ENCODE assay signal across 28 cellular contexts in the genomic region with DNA sequence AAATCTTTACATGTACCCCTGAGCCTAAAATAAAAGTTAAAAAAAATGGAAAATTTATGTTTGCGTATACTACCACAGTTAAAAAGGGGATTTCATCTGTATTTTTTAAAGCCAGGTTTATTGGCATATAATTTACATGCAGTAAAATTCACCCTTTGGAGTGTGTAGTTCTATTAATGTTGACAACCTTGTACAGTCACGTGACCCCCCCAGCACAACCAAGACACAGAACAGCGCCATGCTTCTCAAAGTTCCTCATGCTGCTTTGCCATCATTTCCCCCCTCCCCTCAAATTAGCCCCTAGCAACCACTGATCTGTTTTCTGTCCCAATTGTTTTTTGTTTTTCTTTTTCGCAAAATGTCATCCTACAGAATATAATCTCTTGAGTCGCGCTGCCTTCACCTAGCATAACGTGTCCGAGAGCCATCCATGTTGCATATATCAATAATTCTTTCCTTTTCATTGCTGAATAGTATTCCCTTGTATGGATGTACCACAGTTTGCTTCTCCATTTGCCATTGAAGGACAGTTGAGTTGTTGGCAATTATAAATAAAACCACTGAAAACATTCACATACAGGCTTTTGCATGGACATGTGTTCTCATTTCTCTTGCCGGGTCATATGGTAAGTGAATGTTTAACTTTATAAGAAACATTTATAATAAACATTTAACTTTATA.
"Had no signal": no experiment of that assay in that cellular context is flagged by ENCODE, and none has a peak within 500 bp of the region (broad histone marks: within the 10 kb centered on the region; RNA-seq: fewer than 3 reads in every experiment).

No MANE protein-coding gene starts in this region.

- H3K4me3 ChIP-seq: psoas muscle, skin epidermis, smooth muscle cell, spleen, suprapubic skin, testis, tibial artery, transverse colon, upper lobe of right lung, uterus had no signal

- H3K79me2 ChIP-seq: parathyroid adenoma had no signal

- H3K9me3 ChIP-seq: neutrophil, psoas muscle, testis, upper lobe of right lung, uterus had no signal

- H3K27me3 ChIP-seq: testis, transverse colon, uterus had no signal

- H3K27ac ChIP-seq: neutrophil, parathyroid adenoma, psoas muscle, skin epidermis, spleen, suprapubic skin, testis, tibial artery, transverse colon, upper lobe of right lung, uterus had no signal

- ATAC-seq: naive thymus-derived CD8-positive, alpha-beta T cell; natural killer cell treated with Interleukin-12 subunit alpha and Interleukin-12 subunit beta and Interleukin-15 and Interleukin-18, amount 100 ng/mL, for 72 hours; psoas muscle; right cardiac atrium; sciatic nerve; stimulated activated memory B cell treated with anti-CD40 and anti-IgM and Interleukin-4, amounts not matched to agents 10 μg/mL and 1 μg/mL and 100 μg/mL, for 72 hours; stimulated activated naive CD8-positive, alpha-beta T cell treated with anti-CD3 and anti-CD28 coated beads, Interleukin-15, amount 100 ng/mL, for 72 hours; stimulated activated naive CD8-positive, alpha-beta T cell treated with anti-CD3 and anti-CD28 coated beads, Interleukin-15, Interleukin-2, amounts not matched to agents 100 U/mL and 50 U/mL, for 24 hours; upper lobe of right lung had no signal

- H2AFZ ChIP-seq: parathyroid adenoma had no signal

- H3K36me3 ChIP-seq: neutrophil, spleen, suprapubic skin, tibial artery, transverse colon, upper lobe of right lung, uterus had no signal

- H3K9ac ChIP-seq: parathyroid adenoma had no signal

- H3K4me2 ChIP-seq: smooth muscle cell had no signal

- H3K4me1 ChIP-seq: parathyroid adenoma, psoas muscle, spleen, suprapubic skin, testis, tibial artery, transverse colon, upper lobe of right lung, uterus had no signal

- DNase-seq: naive thymus-derived CD8-positive, alpha-beta T cell; nephron progenitor cell; nucleus accumbens; psoas muscle; right cardiac atrium; spleen; stimulated activated CD4-positive, alpha-beta T cell treated with anti-CD3 and anti-CD28 coated beads, Interleukin-12 subunit alpha, Interleukin-12 subunit beta, amount 100 ng/mL, for 4 hours; stimulated activated CD4-positive, alpha-beta T cell treated with anti-CD3 and anti-CD28 coated beads, Interleukin-1b, Interleukin-23, amount 100 ng/mL, for 48 hours; stimulated activated CD4-positive, alpha-beta T cell treated with anti-CD3 and anti-CD28 coated beads, Interleukin-4, amount 100 ng/mL, for 1 hour; stimulated activated CD4-positive, alpha-beta T cell treated with anti-CD3 and anti-CD28 coated beads, Interleukin-4, amount 100 ng/mL, for 4 hours; stimulated activated CD8-positive, alpha-beta memory T cell treated with anti-CD3 and anti-CD28 coated beads, Interleukin-4, amount 100 ng/mL, for 48 hours; stimulated activated naive CD4-positive, alpha-beta T cell; stimulated activated naive CD8-positive, alpha-beta T cell treated with anti-CD3 and anti-CD28 coated beads, Interleukin-15, amount 100 ng/mL, for 72 hours; stimulated activated naive CD8-positive, alpha-beta T cell treated with anti-CD3 and anti-CD28 coated beads, Interleukin-15, Interleukin-2, amounts not matched to agents 100 U/mL and 50 U/mL, for 24 hours; substantia nigra; testis; tibial artery; transverse colon; upper lobe of right lung; uterus had no signal
